8 cellular contexts compared by ENCODE assay signal in genomic region chr7:23696916-23697441, GRCh38. TPM values are rescaled to one million over a fixed set of nuclear protein-coding genes. Genes with fewer than 3 reads are reported as not detected.
DNase-seq lines count a peak whose midpoint lies in the region; ATAC-seq, FAIRE-seq and TF ChIP-seq lines count a peak whose summit lies in the region.

No MANE protein-coding gene starts in this region.

- H3K9me1 ChIP-seq in K562 (ENCODE audit: control insufficient read depth, insufficient read depth, low read length): no peaks in the 10 kb centered on the region

- FAIRE-seq in K562 (lab: Jason Lieb, UNC): peak; percentile 95

- H3K9me2 ChIP-seq in Karpas-422 (replicated peaks; ENCODE audit: insufficient read depth, low read length): no peaks in the 10 kb centered on the region

- H3K4me2 ChIP-seq in Karpas-422 (ENCODE audit: low read depth, low read length, poor library complexity, severe bottlenecking) (no peak overlapping the region), K562 (ENCODE audit: insufficient read depth, low read length) (no peak overlapping the region; the same call in 1 of the 2 replicates)

- intact Hi-C loops in K562 (cut with micrococcal nuclease): loop anchor here (2.0 to 5.0 kb wide), 3 partner anchors 16 to 125 kb away; no protein-coding TSS in a partner anchor

- no peak overlapping the region for H3K27ac Mint-ChIP-seq in T-helper 2 cell treated with Interferon-gamma antibody and Interleukin-4, amounts not matched to agents 5 μg/mL and 100 μg/mL, for 36 hours

- no TSS peak for BruUV-seq in K562 (replicated peaks; lab: Mats Ljungman, UMichigan)

- ATAC-seq in GM18517 (IDR thresholded peaks at IDR 0.05; ENCODE audit: unreplicated experiment) (peak; percentile 80), K562 (peak; percentile 98), HG03108 (IDR thresholded peaks at IDR 0.05; ENCODE audit: unreplicated experiment) (no peak)

- TF ChIP-seq POLR2A in K562 (conservative IDR thresholded peaks at IDR 0.05): no peak

- H4K20me1 ChIP-seq in Karpas-422 (ENCODE audit: insufficient read depth, low read depth, low read length) (no peaks in the 10 kb centered on the region), K562 (replicated peaks; ENCODE audit: control insufficient read depth, insufficient read depth, low read length) (no peaks in the 10 kb centered on the region)

- no peaks in the 10 kb centered on the region for H3K9me3 Mint-ChIP-seq in T-helper 2 cell treated with Interferon-gamma antibody and Interleukin-4, amounts not matched to agents 5 μg/mL and 100 μg/mL, for 36 hours

- no peak overlapping the region for H3K4me3 Mint-ChIP-seq in T-helper 2 cell treated with Interferon-gamma antibody and Interleukin-4, amounts not matched to agents 5 μg/mL and 100 μg/mL, for 36 hours

- POLR2A ChIA-PET in K562 (lab: Yijun Ruan, JAX): interaction anchor here (0.7 to 1.0 kb wide), 3 partner anchors 48 to 423 kb away, joined by 3 read pairs; no protein-coding TSS in a partner anchor

- peak overlapping the region; percentile 79 for H2AFZ ChIP-seq in Karpas-422 (ENCODE audit: low read length)
- H2AFZ ChIP-seq in K562 (ENCODE audit: low read depth, low read length): peak overlapping the region; percentile 94

- 0% methylated on average over 4 of the region's 7 CpGs for whole genome bisulfite sequencing in K562 (ENCODE audit: insufficient coverage, low coverage, missing lambda C conversion rate)

- H3K4me3 ChIP-seq in AG10803 (ENCODE audit: low read length) (no peak overlapping the region), Karpas-422 (ENCODE audit: low read length) (no peak overlapping the region), K562 (no peak overlapping the region)

- H3K9ac ChIP-seq in Karpas-422 (ENCODE audit: low read length) (no peak overlapping the region), K562 (ENCODE audit: insufficient read depth in 1 of 2, low read depth in 2 of 2, low read length in 2 of 2) (no peak overlapping the region)

- H3K4me1 ChIP-seq in Karpas-422 (ENCODE audit: low read length) (no peaks in the 10 kb centered on the region), K562 (replicated peaks in 1 of 2; ENCODE audit: control insufficient read depth in 2 of 2, insufficient read depth in 2 of 2, low read length in 2 of 2) (peaks cover 0 to 3% of the 10 kb centered on the region in 2 experiments; a peak in 1 of 5 replicates)

- CTCF ChIA-PET in K562 (lab: Yijun Ruan, JAX; ENCODE audit: low intra/inter-chr PET ratio): interaction anchor here (1.8 to 2.8 kb wide), 2 partner anchors 15 to 126 kb away, joined by 8 to 14 read pairs; no protein-coding TSS in a partner anchor

- TF ChIP-seq CTCF in AG10803 (conservative IDR thresholded peaks at IDR 0.05; ENCODE audit: low read length): peak; percentile 67
- peak; percentile 86 to 93 (median 93) for TF ChIP-seq CTCF in K562 (IDR thresholded peaks at IDR 0.05 in 2 of 3, conservative IDR thresholded peaks at IDR 0.05 in 1 of 3; ENCODE audit: insufficient read depth in 2 of 3, low read depth in 1 of 3, low read length in 3 of 3)

- DNase-seq in AG10803 (ENCODE audit: low read depth): peak; percentile 56
- peak; percentile 90 for DNase-seq in Karpas-422
- peak; percentile 26 for DNase-seq in T-helper 2 cell treated with Interferon-gamma antibody and Interleukin-4, amounts not matched to agents 5 μg/mL and 100 μg/mL, for 36 hours (ENCODE audit: low spot score)
- DNase-seq in K562 (ENCODE audit: extremely low read depth in 1 of 4, low spot score in 3 of 4): peak; percentile 71 to 89 (median 76)
- DNase-seq in kidney tubule cell (ENCODE audit: low spot score): peak; percentile 72
- peak; percentile 30 to 31 for DNase-seq in stimulated activated CD8-positive, alpha-beta memory T cell treated with anti-CD3 and anti-CD28 coated beads, Interleukin-2, amount 100 ng/mL, for 1 hour (ENCODE audit: low read depth in 2 of 2)

- no peaks in the 10 kb centered on the region for H3K79me2 ChIP-seq in Karpas-422 (ENCODE audit: low read length)
- no peaks in the 10 kb centered on the region for H3K79me2 ChIP-seq in K562 (ENCODE audit: control insufficient read depth, insufficient read depth, low read length)

- no peaks in the 10 kb centered on the region for H3K27me3 ChIP-seq in Karpas-422 (ENCODE audit: low read length)
- H3K27me3 ChIP-seq in K562 (ENCODE audit: control insufficient read depth in 2 of 2, insufficient read depth in 2 of 2, low read length in 2 of 2): no peaks in the 10 kb centered on the region

- TF ChIP-seq RAD21 in K562 (CRISPR knock-in tag; conservative IDR thresholded peaks at IDR 0.05 in 1 of 2, IDR thresholded peaks at IDR 0.05 in 1 of 2): peak; percentile 74 to 94

- peaks cover 7% of the 10 kb centered on the region for H3K36me3 Mint-ChIP-seq in T-helper 2 cell treated with Interferon-gamma antibody and Interleukin-4, amounts not matched to agents 5 μg/mL and 100 μg/mL, for 36 hours (ENCODE audit: low read depth)

- TF ChIP-seq EP300 in K562 (IDR thresholded peaks at IDR 0.05; ENCODE audit: low read length): peak; percentile 17; the same call in 1 of the 2 replicates

- H3K9me3 ChIP-seq in Karpas-422 (ENCODE audit: low read length): no peaks in the 10 kb centered on the region
- H3K9me3 ChIP-seq in K562 (replicated peaks; ENCODE audit: control insufficient read depth, insufficient read depth, low read depth, low read length): 0 out of 2 replicates have a peak, but pooled peaks cover 2% of the 10 kb centered on the region

- H3K4me1 Mint-ChIP-seq in T-helper 2 cell treated with Interferon-gamma antibody and Interleukin-4, amounts not matched to agents 5 μg/mL and 100 μg/mL, for 36 hours (ENCODE audit: low read depth): peaks cover 1% of the 10 kb centered on the region

- in situ Hi-C loops in K562 (cut with MboI): no loop called here

- no peaks in the 10 kb centered on the region for H3K27me3 Mint-ChIP-seq in T-helper 2 cell treated with Interferon-gamma antibody and Interleukin-4, amounts not matched to agents 5 μg/mL and 100 μg/mL, for 36 hours (ENCODE audit: low read depth)

- H3K27ac ChIP-seq in Karpas-422 (ENCODE audit: low read length) (no peak overlapping the region), K562 (ENCODE audit: extremely low read depth, low read depth, low read length) (no peak overlapping the region)

- H3K36me3 ChIP-seq in Karpas-422 (ENCODE audit: insufficient read depth, low read length) (peaks cover 10% of the 10 kb centered on the region), K562 (ENCODE audit: control insufficient read depth, insufficient read depth, low read length) (no peaks in the 10 kb centered on the region)

TF ChIP-seq in K562, 482 proteins besides CTCF, POLR2A, EP300 and RAD21 (continues in another document):
- TF ChIP-seq ZNF766 (CRISPR knock-in tag; conservative IDR thresholded peaks at IDR 0.05): no peak
- 0 out of 4 replicates have a peak, but pooled peaks of 1 of the 2 experiments have one; percentile 16 for TF ChIP-seq NONO (IDR thresholded peaks at IDR 0.05; ENCODE audit: low read depth in 2 of 2, low read length in 1 of 2)
- TF ChIP-seq KLF16 (IDR thresholded peaks at IDR 0.05): peak; percentile 52
- no peak for TF ChIP-seq CHD4 (IDR thresholded peaks at IDR 0.05; ENCODE audit: insufficient read depth, insufficient replicate concordance, low read depth, low read length, poor library complexity, severe bottlenecking)
- peak; percentile 73; the same call in 1 of the 2 replicates for TF ChIP-seq CC2D1A (IDR thresholded peaks at IDR 0.05)
- no peak for TF ChIP-seq FOXA3 (CRISPR knock-in tag; conservative IDR thresholded peaks at IDR 0.05 in 1 of 2, IDR thresholded peaks at IDR 0.05 in 1 of 2)
- TF ChIP-seq SP1 (CRISPR knock-in tag; IDR thresholded peaks at IDR 0.05): no peak
- TF ChIP-seq CBX5 (IDR thresholded peaks at IDR 0.05; ENCODE audit: borderline replicate concordance, low read depth): no peak

RNA-seq across cellular contexts. Expression of gene STK31, which starts 13.0 kb away (rescaled TPM):
- total RNA-seq in Karpas-422 (2014; rRNA removed; shearing (Covaris generic); ENCODE audit: low replicate concordance): 0.14 and 0.15 TPM in 2 replicates
- 0.30 and 0.63 TPM in 2 replicates for total RNA-seq in K562 (2011; cell fraction: chromatin; rRNA removed; ENCODE audit: low replicate concordance)
- total RNA-seq in K562 (2011; cell fraction: nucleolus; rRNA removed): 0.26 and 0.33 TPM in 2 replicates
- 0.15 and 0.37 TPM in 2 replicates for total RNA-seq in K562 (2011; cell fraction: nucleoplasm; rRNA removed)
- total RNA-seq in K562 (2014; rRNA removed): 0.61 and 1.2 TPM in 2 replicates
- total RNA-seq in K562 (2014; rRNA removed; fragmentation: Illumina TruSeq; extraction: Trizol): 0.25 and 0.77 TPM in 2 replicates
- 0.18 and 0.49 TPM in 2 replicates for total RNA-seq in K562 (2015; rRNA removed; fragmentation: Illumina TruSeq; extraction: Trizol)
- total RNA-seq in K562 (2021): 0.09 and 0.20 TPM in 2 replicates
- polyA plus RNA-seq in K562 (2011; rRNA removed): 0.26 and 0.46 TPM in 2 replicates
- 0.03 and 0.19 TPM in 2 replicates for polyA plus RNA-seq in K562 (2011; cell fraction: cytosol; rRNA removed)
- polyA plus RNA-seq in K562 (2011; cell fraction: nucleus; rRNA removed): 0.26 and 0.70 TPM in 2 replicates
- 0.35 and 0.48 TPM in 2 replicates for polyA plus RNA-seq in K562 (2012)
- 0.30 and 0.64 TPM in 2 replicates for polyA plus RNA-seq in K562 (2014; fragmentation: Illumina TruSeq; extraction: Trizol)
- under 1 TPM; 0.10 to 0.56 TPM for polyA plus RNA-seq in K562 (2014; fragmentation: Nextera tagmentation; extraction: Ambion mirVana)
- polyA plus RNA-seq in K562 (2014; rRNA removed): 0.20 and 0.91 TPM in 2 replicates
- 0.21 and 0.39 TPM in 2 replicates for polyA minus RNA-seq in K562 (2011; rRNA and poly(A)+ RNA removed)
- not detected in 2 replicates for polyA minus RNA-seq in K562 (2011; cell fraction: cytosol; rRNA and poly(A)+ RNA removed)
- polyA minus RNA-seq in K562 (2011; cell fraction: nucleus; rRNA and poly(A)+ RNA removed): 0.33 and 0.94 TPM in 2 replicates

RNA-seq across cellular contexts. Expression of gene FAM221A, which starts 17.0 kb away (rescaled TPM):
- total RNA-seq in Karpas-422 (2014; rRNA removed; shearing (Covaris generic); ENCODE audit: low replicate concordance): 4.5 and 14.0 TPM in 2 replicates
- not detected in 2 replicates for total RNA-seq in K562 (2011; cell fraction: chromatin; rRNA removed; ENCODE audit: low replicate concordance)
- total RNA-seq in K562 (2011; cell fraction: nucleolus; rRNA removed): not detected in 2 replicates
- not detected in 2 replicates for total RNA-seq in K562 (2011; cell fraction: nucleoplasm; rRNA removed)
- total RNA-seq in K562 (2014; rRNA removed) (0.29 TPM in 1 of 2 replicates, not detected in the other), K562 (2014; rRNA removed; fragmentation: Illumina TruSeq; extraction: Trizol) (not detected in 2 replicates), K562 (2015; rRNA removed; fragmentation: Illumina TruSeq; extraction: Trizol) (not detected in 2 replicates), K562 (2021) (not detected in 2 replicates)
- polyA plus RNA-seq in K562 (2011; rRNA removed) (not detected in 2 replicates), K562 (2014; fragmentation: Illumina TruSeq; extraction: Trizol) (not detected in 2 replicates), K562 (2014; fragmentation: Nextera tagmentation; extraction: Ambion mirVana) (not detected), K562 (2014; rRNA removed) (not detected in 2 replicates)
- 0.35 TPM in 1 of 2 replicates, not detected in the other for polyA plus RNA-seq in K562 (2011; cell fraction: cytosol; rRNA removed)
- polyA plus RNA-seq in K562 (2011; cell fraction: nucleus; rRNA removed): 0.03 and 0.13 TPM in 2 replicates
- not detected in 2 replicates for polyA plus RNA-seq in K562 (2012)
- polyA minus RNA-seq in K562 (2011; rRNA and poly(A)+ RNA removed): not detected in 2 replicates
- polyA minus RNA-seq in K562 (2011; cell fraction: cytosol; rRNA and poly(A)+ RNA removed): not detected in 2 replicates
- not detected in 2 replicates for polyA minus RNA-seq in K562 (2011; cell fraction: nucleus; rRNA and poly(A)+ RNA removed)

Comparison
In these comparisons a context has a peak if more than half of its experiments do, and no peak if none do; other contexts are left out.
1. DNase-seq: peak in every context shown above with its lines; median percentile 90 in Karpas-422; 76 in K562; 72 in kidney tubule cell; 56 in AG10803; 30 in stimulated activated CD8-positive, alpha-beta memory T cell treated with anti-CD3 and anti-CD28 coated beads, Interleukin-2, amount 100 ng/mL, for 1 hour; 26 in T-helper 2 cell treated with Interferon-gamma antibody and Interleukin-4, amounts not matched to agents 5 μg/mL and 100 μg/mL, for 36 hours.